Comparison of ENCODE assay signal across 8 cellular contexts in genomic region chr7:139635521-139636240, GRCh38.
DNase-seq lines count a peak whose midpoint lies in the region; ATAC-seq and TF ChIP-seq lines count a peak whose summit lies in the region.

No MANE protein-coding gene starts in this region.

- peak overlapping the region; percentile 63 for H3K4me3 Mint-ChIP-seq in activated CD8-positive, alpha-beta T cell treated with anti-CD3 and anti-CD28 coated beads for 36 hours

- intact Hi-C loops in activated CD8-positive, alpha-beta T cell treated with anti-CD3 and anti-CD28 coated beads for 36 hours (cut with micrococcal nuclease), result no loop called here
- intact Hi-C loops in dorsolateral prefrontal cortex (cut with DNase I), result loop anchor here in 1 of 2 donors (10.0 kb wide), 1 partner anchor 131 kb away; no protein-coding TSS in a partner anchor
- intact Hi-C loops in left cardiac atrium (cut with DNase I), result no loop called here

- H3K27me3 Mint-ChIP-seq in activated CD8-positive, alpha-beta T cell treated with anti-CD3 and anti-CD28 coated beads for 36 hours, result no peaks in the 10 kb centered on the region

- CTCF ChIA-PET in activated CD8-positive, alpha-beta T cell treated with anti-CD3 and anti-CD28 coated beads for 36 hours (lab: Charles Lee), result interaction anchor here (0.8 to 3.1 kb wide), 4 partner anchors 11 to 34 kb away, joined by 3 to 37 read pairs (median 5); no protein-coding TSS in a partner anchor

- H3K27ac Mint-ChIP-seq in activated CD8-positive, alpha-beta T cell treated with anti-CD3 and anti-CD28 coated beads for 36 hours, result peak overlapping the region; percentile 90

- no peak overlapping the region for H3K4me3 ChIP-seq in dorsolateral prefrontal cortex

- no peak for TF ChIP-seq CTCF in activated CD8-positive, alpha-beta T cell treated with anti-CD3 and anti-CD28 coated beads for 36 hours (IDR thresholded peaks at IDR 0.05)
- TF ChIP-seq CTCF in dorsolateral prefrontal cortex (IDR thresholded peaks at IDR 0.05 in 54 of 56, conservative IDR thresholded peaks at IDR 0.05 in 2 of 56; ENCODE audit: low read depth in 1 of 56, partially characterized antibody in 56 of 56), result peak in 1 of 56 donors; percentile 14

- no peaks in the 10 kb centered on the region for H3K27me3 ChIP-seq in dorsolateral prefrontal cortex

- DNase-seq in KBM-7 (peak; percentile 40), dorsolateral prefrontal cortex (no peak), kidney glomerular epithelial cell (lab: John Stamatoyannopoulos, UW) (no peak), D341Med (ENCODE audit: low spot score) (no peak), left cardiac atrium (no peak), HuH-7.5 (ENCODE audit: low spot score) (no peak)
- DNase-seq in activated CD8-positive, alpha-beta T cell treated with anti-CD3 and anti-CD28 coated beads for 36 hours, result peak; percentile 82
- peak; percentile 20 to 33 (median 21) for DNase-seq in stimulated activated CD4-positive, alpha-beta T cell treated with anti-CD3 and anti-CD28 coated beads, TNF-alpha, amount 100 ng/mL, for 1 hour (ENCODE audit: low read depth in 3 of 3, low spot score in 1 of 3)

- peak; percentile 95 for ATAC-seq in activated CD8-positive, alpha-beta T cell treated with anti-CD3 and anti-CD28 coated beads for 36 hours
- ATAC-seq in left cardiac atrium, result no peak

- H3K4me1 Mint-ChIP-seq in activated CD8-positive, alpha-beta T cell treated with anti-CD3 and anti-CD28 coated beads for 36 hours (ENCODE audit: low read depth), result peaks cover 44% of the 10 kb centered on the region

- POLR2A ChIA-PET in activated CD8-positive, alpha-beta T cell treated with anti-CD3 and anti-CD28 coated beads for 36 hours (lab: Charles Lee), result interaction anchor here (1.0 to 1.2 kb wide), 3 partner anchors 11 to 143 kb away, joined by 3 to 4 read pairs (median 3); no protein-coding TSS in a partner anchor

- H3K27ac ChIP-seq in dorsolateral prefrontal cortex, result peak overlapping the region; percentile 5 to 98 (median 80)

- H3K36me3 Mint-ChIP-seq in activated CD8-positive, alpha-beta T cell treated with anti-CD3 and anti-CD28 coated beads for 36 hours (ENCODE audit: low read depth), result peaks cover 19% of the 10 kb centered on the region

- peaks cover 6% of the 10 kb centered on the region for H3K9me3 Mint-ChIP-seq in activated CD8-positive, alpha-beta T cell treated with anti-CD3 and anti-CD28 coated beads for 36 hours

- in situ Hi-C loops in KBM-7 (cut with MboI; ENCODE audit: low pct_unique_long_range_greater_than_20kb, low sequenced_read_pairs), result loop anchor here (25.0 kb wide), 1 partner anchor 377 kb away; no protein-coding TSS in a partner anchor

Comparison
In these comparisons a context has a peak if more than half of its experiments do, and no peak if none do; other contexts are left out.
1. DNase-seq: peak in KBM-7 (single experiment), activated CD8-positive, alpha-beta T cell treated with anti-CD3 and anti-CD28 coated beads for 36 hours (single experiment) and stimulated activated CD4-positive, alpha-beta T cell treated with anti-CD3 and anti-CD28 coated beads, TNF-alpha, amount 100 ng/mL, for 1 hour (3 of 3); none in dorsolateral prefrontal cortex (0 of 10), kidney glomerular epithelial cell (single experiment), D341Med (single experiment), left cardiac atrium (single experiment) and HuH-7.5 (single experiment).